10 cellular contexts compared by ENCODE assay signal in the genomic region with DNA sequence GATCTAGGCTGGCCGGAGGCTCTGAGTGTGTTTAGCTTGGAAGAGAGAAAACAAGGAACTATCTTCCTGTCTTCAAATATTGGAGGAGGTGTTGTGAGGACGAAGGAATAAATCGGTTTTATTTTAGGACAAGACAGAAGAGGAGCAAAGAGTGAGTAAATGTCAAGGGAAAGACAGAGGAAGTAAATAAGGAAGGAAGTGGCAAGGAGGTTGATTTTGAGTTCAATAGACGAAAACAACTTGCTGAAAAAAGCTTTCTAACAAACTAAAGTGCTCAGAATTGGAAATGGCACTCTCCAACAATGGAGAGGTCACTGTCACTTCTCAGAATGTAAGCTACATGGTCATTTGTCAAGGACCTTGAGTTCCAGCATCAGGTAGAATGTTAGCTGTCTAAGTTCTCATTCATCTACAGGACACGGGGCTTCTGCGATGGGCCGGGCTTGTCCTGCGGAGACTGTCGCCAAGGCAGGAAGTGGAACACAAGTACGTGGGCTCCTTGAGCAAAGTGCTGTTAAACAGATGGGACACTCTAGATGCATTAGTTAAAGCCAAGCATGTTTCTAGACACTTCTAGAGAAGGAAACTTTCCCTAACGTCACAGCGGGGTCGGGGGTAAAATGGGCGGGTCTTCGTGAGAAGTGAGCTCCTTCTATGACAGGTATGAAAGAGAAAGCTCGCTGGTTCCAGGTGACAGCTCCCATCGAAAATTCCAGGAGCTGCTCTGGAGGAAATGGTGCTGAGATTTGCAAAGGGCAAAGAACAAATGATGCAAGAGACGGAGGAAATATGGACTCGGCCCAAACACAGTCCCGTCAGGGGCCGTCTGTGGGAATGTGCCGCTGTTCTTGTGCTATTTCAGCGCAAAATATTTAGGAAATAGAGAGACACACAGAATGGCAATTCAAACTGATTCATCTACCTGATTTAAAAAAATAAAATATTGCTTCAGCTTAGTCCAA.
DNase-seq lines count a peak whose midpoint lies in the region; ATAC-seq and TF ChIP-seq lines count a peak whose summit lies in the region.
"Had no signal": no experiment of that assay in that cellular context is flagged by ENCODE, and none has a peak within 500 bp of the region (broad histone marks: within the 10 kb centered on the region; RNA-seq: fewer than 3 reads in every experiment).

No MANE protein-coding gene starts in this region.

- peak in 6 of 7 experiments; percentile 33 to 77 (median 50) for DNase-seq in CD8-positive, alpha-beta T cell
- peak; percentile 84 for DNase-seq in activated CD4-positive, alpha-beta T cell treated with anti-CD3 and anti-CD28 coated beads, Interleukin-2, amount 10 ng/mL, durations not matched to agents 24 days and 14 days
- peak; percentile 56 for DNase-seq in stimulated activated CD4-positive, alpha-beta T cell treated with anti-CD3 and anti-CD28 coated beads, Interleukin-15, amount 100 ng/mL, for 24 hours
- DNase-seq in NCI-H1092 treated with DMSO at 0.1 percent for 48 hours (lab: John Stamatoyannopoulos, UW) (no peak), uterus (no peak), posterior vena cava (ENCODE audit: low spot score) (no peak)
- DNase-seq: NCI-H1930, nephron progenitor cell had no signal

- intact Hi-C loops in CD8-positive, alpha-beta T cell (cut with DNase I, micrococcal nuclease), result loop anchor here (1.0 to 10.0 kb wide), 2 partner anchors 19 to 1210 kb away; a partner anchor contains a TSS
- intact Hi-C loops in activated CD4-positive, alpha-beta T cell treated with anti-CD3 and anti-CD28 coated beads, Interleukin-2, amount 10 ng/mL, durations not matched to agents 24 days and 14 days (cut with micrococcal nuclease), result loop anchor here (2.0 kb wide), 1 partner anchor 18 kb away; no protein-coding TSS in a partner anchor
- intact Hi-C loops in uterus (cut with DNase I; ENCODE audit: low total_unique reads), result no loop called here
- intact Hi-C loops in posterior vena cava (cut with DNase I), result loop anchor here in 1 of 2 donors (5.0 kb wide), 1 partner anchor 742 kb away; no protein-coding TSS in a partner anchor

- no peaks in the 10 kb centered on the region for H3K9me3 Mint-ChIP-seq in CD8-positive, alpha-beta T cell
- peaks cover 3% of the 10 kb centered on the region for H3K9me3 Mint-ChIP-seq in activated CD4-positive, alpha-beta T cell treated with anti-CD3 and anti-CD28 coated beads, Interleukin-2, amount 10 ng/mL, durations not matched to agents 24 days and 14 days
- no peaks in the 10 kb centered on the region for H3K9me3 Mint-ChIP-seq in activated naive CD4-positive, alpha-beta T cell treated with anti-CD3 and anti-CD28 coated beads, Interleukin-2, amount 50 U/mL, for 24 hours
- H3K9me3 Mint-ChIP-seq: nephron progenitor cell had no signal

- H3K4me1 ChIP-seq in CD8-positive, alpha-beta T cell (ENCODE audit: insufficient read depth, low read length), result peaks cover 43% of the 10 kb centered on the region
- no peaks in the 10 kb centered on the region for H3K4me1 ChIP-seq in uterus

- peak overlapping the region; percentile 62 for H3K27ac ChIP-seq in CD8-positive, alpha-beta T cell (ENCODE audit: low read depth, low read length)
- peak overlapping the region in 1 of 2 donors; percentile 23 for H3K27ac ChIP-seq in uterus

- no peak for TF ChIP-seq CTCF in CD8-positive, alpha-beta T cell (IDR thresholded peaks at IDR 0.05)
- no peak for TF ChIP-seq CTCF in uterus (IDR thresholded peaks at IDR 0.05)

- POLR2A ChIA-PET in CD8-positive, alpha-beta T cell (lab: Charles Lee), result interaction anchor here (1.0 to 2.1 kb wide), 5 partner anchors 10 to 104 kb away, joined by 3 to 27 read pairs (median 9); a partner anchor contains a TSS

- H3K4me1 Mint-ChIP-seq in CD8-positive, alpha-beta T cell (ENCODE audit: low read depth), result peaks cover 54% of the 10 kb centered on the region
- H3K4me1 Mint-ChIP-seq in activated CD4-positive, alpha-beta T cell treated with anti-CD3 and anti-CD28 coated beads, Interleukin-2, amount 10 ng/mL, durations not matched to agents 24 days and 14 days, result peaks cover 35% of the 10 kb centered on the region
- H3K4me1 Mint-ChIP-seq in activated naive CD4-positive, alpha-beta T cell treated with anti-CD3 and anti-CD28 coated beads, Interleukin-2, amount 50 U/mL, for 24 hours, result peaks cover 44% of the 10 kb centered on the region

- no peak for TF ChIP-seq POLR2A in uterus (IDR thresholded peaks at IDR 0.05)

- H3K4me3 ChIP-seq in CD8-positive, alpha-beta T cell (ENCODE audit: low read depth, low read length), result peak overlapping the region; percentile 46
- no peak overlapping the region for H3K4me3 ChIP-seq in uterus

- H3K27ac Mint-ChIP-seq in CD8-positive, alpha-beta T cell, result peak overlapping the region; percentile 91
- peak overlapping the region; percentile 96 for H3K27ac Mint-ChIP-seq in activated CD4-positive, alpha-beta T cell treated with anti-CD3 and anti-CD28 coated beads, Interleukin-2, amount 10 ng/mL, durations not matched to agents 24 days and 14 days
- H3K27ac Mint-ChIP-seq in activated naive CD4-positive, alpha-beta T cell treated with anti-CD3 and anti-CD28 coated beads, Interleukin-2, amount 50 U/mL, for 24 hours, result peak overlapping the region; percentile 88
- H3K27ac Mint-ChIP-seq: nephron progenitor cell had no signal

- CTCF ChIA-PET in CD8-positive, alpha-beta T cell (lab: Charles Lee), result interaction anchor here (1.2 to 4.1 kb wide), 7 partner anchors 10 to 160 kb away, joined by 3 to 25 read pairs (median 5); no protein-coding TSS in a partner anchor

- no peaks in the 10 kb centered on the region for H3K36me3 ChIP-seq in CD8-positive, alpha-beta T cell (ENCODE audit: insufficient read depth, low read length)
- H3K36me3 ChIP-seq in uterus, result no peaks in the 10 kb centered on the region

- H3K9me3 ChIP-seq in CD8-positive, alpha-beta T cell (ENCODE audit: low read length), result no peaks in the 10 kb centered on the region
- no peaks in the 10 kb centered on the region for H3K9me3 ChIP-seq in uterus

- no peaks in the 10 kb centered on the region for H3K36me3 Mint-ChIP-seq in CD8-positive, alpha-beta T cell
- H3K36me3 Mint-ChIP-seq in activated CD4-positive, alpha-beta T cell treated with anti-CD3 and anti-CD28 coated beads, Interleukin-2, amount 10 ng/mL, durations not matched to agents 24 days and 14 days (ENCODE audit: low read depth), result peaks cover 3% of the 10 kb centered on the region
- no peaks in the 10 kb centered on the region for H3K36me3 Mint-ChIP-seq in activated naive CD4-positive, alpha-beta T cell treated with anti-CD3 and anti-CD28 coated beads, Interleukin-2, amount 50 U/mL, for 24 hours

- peak overlapping the region; percentile 80 for H3K4me3 Mint-ChIP-seq in CD8-positive, alpha-beta T cell
- H3K4me3 Mint-ChIP-seq in activated CD4-positive, alpha-beta T cell treated with anti-CD3 and anti-CD28 coated beads, Interleukin-2, amount 10 ng/mL, durations not matched to agents 24 days and 14 days, result peak overlapping the region; percentile 86
- H3K4me3 Mint-ChIP-seq in activated naive CD4-positive, alpha-beta T cell treated with anti-CD3 and anti-CD28 coated beads, Interleukin-2, amount 50 U/mL, for 24 hours, result peak overlapping the region; percentile 87
- H3K4me3 Mint-ChIP-seq: nephron progenitor cell had no signal

- peak; percentile 58 for ATAC-seq in CD8-positive, alpha-beta T cell
- no peak for ATAC-seq in HG03354 (IDR thresholded peaks at IDR 0.05; ENCODE audit: poor library complexity, severe bottlenecking, unreplicated experiment)

- H3K27me3 ChIP-seq in CD8-positive, alpha-beta T cell (ENCODE audit: insufficient read depth, low read length), result no peaks in the 10 kb centered on the region
- no peaks in the 10 kb centered on the region for H3K27me3 ChIP-seq in uterus

- H3K27me3 Mint-ChIP-seq in CD8-positive, alpha-beta T cell (ENCODE audit: low read depth), result peaks cover 2% of the 10 kb centered on the region
- H3K27me3 Mint-ChIP-seq in activated CD4-positive, alpha-beta T cell treated with anti-CD3 and anti-CD28 coated beads, Interleukin-2, amount 10 ng/mL, durations not matched to agents 24 days and 14 days, result peaks cover 7% of the 10 kb centered on the region
- no peaks in the 10 kb centered on the region for H3K27me3 Mint-ChIP-seq in activated naive CD4-positive, alpha-beta T cell treated with anti-CD3 and anti-CD28 coated beads, Interleukin-2, amount 50 U/mL, for 24 hours

Comparison
In these comparisons a context has a peak if more than half of its experiments do, and no peak if none do; other contexts are left out.
1. DNase-seq: peak in CD8-positive, alpha-beta T cell (6 of 7), activated CD4-positive, alpha-beta T cell treated with anti-CD3 and anti-CD28 coated beads, Interleukin-2, amount 10 ng/mL, durations not matched to agents 24 days and 14 days (single experiment) and stimulated activated CD4-positive, alpha-beta T cell treated with anti-CD3 and anti-CD28 coated beads, Interleukin-15, amount 100 ng/mL, for 24 hours (single experiment); none in NCI-H1092 treated with DMSO at 0.1 percent for 48 hours (single experiment), uterus (0 of 2) and posterior vena cava (single experiment).
2. Peak in every context shown above with its lines, with median percentiles within 50 percentile points of each other: H3K27ac Mint-ChIP-seq and H3K4me3 Mint-ChIP-seq.